Comparison of ENCODE assay signal across 21 cellular contexts in genomic region chr7:84271550-84271949, GRCh38.
A peak's percentile ranks its signal among the peaks of the same experiment; 100 is the strongest.
DNase-seq lines count a peak whose midpoint lies in the region; ATAC-seq, FAIRE-seq and TF ChIP-seq lines count a peak whose summit lies in the region.
"Had no signal": no experiment of that assay in that cellular context is flagged by ENCODE, and none has a peak within 500 bp of the region (broad histone marks: within the 10 kb centered on the region; RNA-seq: fewer than 3 reads in every experiment).

No MANE protein-coding gene starts in this region.

- H3K27me3 ChIP-seq in spleen (replicated peaks in 1 of 7) = no peaks in the 10 kb centered on the region
- H3K27me3 ChIP-seq in CD4-positive, alpha-beta memory T cell (ENCODE audit: insufficient read depth, low read length) = no peaks in the 10 kb centered on the region

- H3K4me1 Mint-ChIP-seq in CD4-positive, alpha-beta memory T cell = no peaks in the 10 kb centered on the region
- H3K4me1 Mint-ChIP-seq: activated B cell treated with CpG ODN at 0.5 μM for 24 hours had no signal

- peak; percentile 13 for FAIRE-seq in A549 (lab: Jason Lieb, UNC)
- FAIRE-seq in GM12891 (lab: Jason Lieb, UNC) = no peak
- FAIRE-seq: colon, urothelium cell line had no signal

- CTCF ChIA-PET in A549 (lab: Yijun Ruan, JAX) = interaction anchor here (1.7 kb wide), 1 partner anchor 18 kb away, joined by 3 read pairs; no protein-coding TSS in a partner anchor
- CTCF ChIA-PET in CD4-positive, alpha-beta memory T cell (lab: Charles Lee; ENCODE audit: partially characterized antibody) = no interaction called here

- H3K27ac ChIP-seq in A549 (no peak overlapping the region), spleen (no peak overlapping the region)
- H3K27ac ChIP-seq in CD4-positive, alpha-beta memory T cell (ENCODE audit: low read depth, low read length) = no peak overlapping the region
- H3K27ac ChIP-seq: parathyroid adenoma, PC-9 had no signal

- TF ChIP-seq CTCF in A549 (IDR thresholded peaks at IDR 0.05) (no peak), fibroblast of villous mesenchyme (IDR thresholded peaks at IDR 0.05; ENCODE audit: insufficient read depth, low read depth, low read length) (no peak), spleen (IDR thresholded peaks at IDR 0.05 in 8 of 11, conservative IDR thresholded peaks at IDR 0.05 in 3 of 11) (no peak)

- no peak for ATAC-seq in A549
- ATAC-seq: left lobe of liver had no signal

- 48% methylated on average over 1 of the region's 1 CpG for WGBS in A549 (ENCODE audit: missing lambda C conversion rate)
- WGBS in spleen, 5 donors = 73 to 83% (median 79%) methylated on average over 1 of the region's 1 CpG

- DNase-seq in A549 (ENCODE audit: low read depth in 1 of 2, low spot score in 1 of 2) = no peak
- DNase-seq in LHCN-M2 (ENCODE audit: low read depth) = peak; percentile 36
- DNase-seq in SIG-M5 treated with dmso at 0.1 percent for 504 hours (lab: John Stamatoyannopoulos, UW; ENCODE audit: unreplicated experiment) = peak; percentile 84
- DNase-seq in fibroblast of villous mesenchyme (ENCODE audit: low read depth) = peak; percentile 35
- DNase-seq in NCI-H2196 treated with DMSO at 0.1 percent for 48 hours (lab: John Stamatoyannopoulos, UW; ENCODE audit: unreplicated experiment) = no peak
- no peak for DNase-seq in spleen
- DNase-seq in CD4-positive, alpha-beta memory T cell = no peak
- no peak for DNase-seq in GM12891 (ENCODE audit: insufficient read length, low spot score)
- DNase-seq: ACHN; activated B cell treated with CpG ODN at 0.5 μM for 24 hours; activated effector memory CD4-positive, alpha-beta T cell treated with Interleukin-2 at 50 U/mL for 16 hours; aorta; Caco-2; NCI-H446 treated with DMSO at 0.1 percent for 48 hours; PC-9; stimulated activated naive CD4-positive, alpha-beta T cell; T-helper 1 cell had no signal

- no peaks in the 10 kb centered on the region for H3K4me1 ChIP-seq in A549
- no peaks in the 10 kb centered on the region for H3K4me1 ChIP-seq in spleen
- H3K4me1 ChIP-seq in CD4-positive, alpha-beta memory T cell (ENCODE audit: insufficient read depth, low read length) = no peaks in the 10 kb centered on the region
- H3K4me1 ChIP-seq: Caco-2, parathyroid adenoma had no signal

- H3K4me3 ChIP-seq in A549 = no peak overlapping the region
- no peak overlapping the region for H3K4me3 ChIP-seq in fibroblast of villous mesenchyme (ENCODE audit: low read depth, low read length)
- H3K4me3 ChIP-seq in spleen = no peak overlapping the region
- no peak overlapping the region for H3K4me3 ChIP-seq in CD4-positive, alpha-beta memory T cell (ENCODE audit: low read length in 2 of 2)
- H3K4me3 ChIP-seq: PC-9 had no signal

- no peak for TF ChIP-seq RAD21 in A549 (conservative IDR thresholded peaks at IDR 0.05 in 1 of 2, IDR thresholded peaks at IDR 0.05 in 1 of 2)

- intact Hi-C loops in spleen (cut with DNase I; ENCODE audit: low total_unique reads) = no loop called here
- intact Hi-C loops in CD4-positive, alpha-beta memory T cell (cut with micrococcal nuclease) = no loop called here

- TF ChIP-seq POLR2A in A549 (IDR thresholded peaks at IDR 0.05; ENCODE audit: low read length) = no peak
- no peak for TF ChIP-seq POLR2A in spleen (IDR thresholded peaks at IDR 0.05)
- TF ChIP-seq POLR2A in GM12891 (IDR thresholded peaks at IDR 0.05; ENCODE audit: low read depth, low read length) = no peak

- no peak overlapping the region for H3K4me3 Mint-ChIP-seq in CD4-positive, alpha-beta memory T cell
- H3K4me3 Mint-ChIP-seq: activated B cell treated with CpG ODN at 0.5 μM for 24 hours had no signal

- H3K9me3 ChIP-seq in A549 = no peaks in the 10 kb centered on the region
- no peaks in the 10 kb centered on the region for H3K9me3 ChIP-seq in spleen
- H3K9me3 ChIP-seq in CD4-positive, alpha-beta memory T cell (ENCODE audit: control insufficient read depth in 1 of 2, low read length in 2 of 2) = no peaks in the 10 kb centered on the region
- H3K9me3 ChIP-seq: Caco-2 had no signal

- no peaks in the 10 kb centered on the region for H3K36me3 ChIP-seq in spleen
- no peaks in the 10 kb centered on the region for H3K36me3 ChIP-seq in CD4-positive, alpha-beta memory T cell (ENCODE audit: insufficient read depth, low read length)

- POLR2A ChIA-PET in A549 (lab: Yijun Ruan, JAX) = no interaction called here
- POLR2A ChIA-PET in CD4-positive, alpha-beta memory T cell (lab: Charles Lee; ENCODE audit: partially characterized antibody) = no interaction called here

- no peak overlapping the region for H3K27ac Mint-ChIP-seq in CD4-positive, alpha-beta memory T cell
- H3K27ac Mint-ChIP-seq: activated B cell treated with CpG ODN at 0.5 μM for 24 hours had no signal

- no peak overlapping the region for H3K4me2 ChIP-seq in A549
- H3K4me2 ChIP-seq: PC-9 had no signal

- TF ChIP-seq EP300 in A549 (IDR thresholded peaks at IDR 0.05) = no peak

- H3K9me3 Mint-ChIP-seq in CD4-positive, alpha-beta memory T cell = no peaks in the 10 kb centered on the region
- H3K9me3 Mint-ChIP-seq: activated B cell treated with CpG ODN at 0.5 μM for 24 hours had no signal

- no peaks in the 10 kb centered on the region for H3K27me3 Mint-ChIP-seq in CD4-positive, alpha-beta memory T cell
- H3K27me3 Mint-ChIP-seq: activated B cell treated with CpG ODN at 0.5 μM for 24 hours had no signal

- no peaks in the 10 kb centered on the region for H3K36me3 Mint-ChIP-seq in CD4-positive, alpha-beta memory T cell

TF ChIP-seq in A549, 52 proteins besides CTCF, POLR2A, EP300 and RAD21 (continues in another document):
- no peak for TF ChIP-seq POLR2AphosphoS2 (conservative IDR thresholded peaks at IDR 0.05; ENCODE audit: low read length)
- no peak for TF ChIP-seq KDM1A (IDR thresholded peaks at IDR 0.05; ENCODE audit: low read depth)
- no peak for TF ChIP-seq RCOR1 (IDR thresholded peaks at IDR 0.05; ENCODE audit: low read depth, low read length)
- no peak for TF ChIP-seq BCL3 (IDR thresholded peaks at IDR 0.05)
- no peak for TF ChIP-seq FOSB (CRISPR knock-in tag; IDR thresholded peaks at IDR 0.05)
- no peak for TF ChIP-seq RARB (CRISPR knock-in tag; IDR thresholded peaks at IDR 0.05)
- TF ChIP-seq RNF2 (IDR thresholded peaks at IDR 0.05; ENCODE audit: borderline replicate concordance, low read depth) = no peak
- no peak for TF ChIP-seq E2F6 (IDR thresholded peaks at IDR 0.05; ENCODE audit: borderline replicate concordance, low read depth)
- no peak for TF ChIP-seq ZSCAN20 (CRISPR knock-in tag; IDR thresholded peaks at IDR 0.05)
- TF ChIP-seq HOXB5 (CRISPR knock-in tag; IDR thresholded peaks at IDR 0.05) = no peak
- no peak for TF ChIP-seq HOXA7 (CRISPR knock-in tag; IDR thresholded peaks at IDR 0.05)

TF ChIP-seq in GM12891, 5 proteins besides CTCF, POLR2A, EP300 and RAD21:
- no peak for TF ChIP-seq POLR2AphosphoS5 (IDR thresholded peaks at IDR 0.05; ENCODE audit: low read depth, low read length)
- TF ChIP-seq PAX5 (IDR thresholded peaks at IDR 0.05; ENCODE audit: insufficient read depth, low read length, severe bottlenecking) = no peak
- no peak for TF ChIP-seq TAF1 (IDR thresholded peaks at IDR 0.05; ENCODE audit: low read depth, low read length)
- TF ChIP-seq POU2F2 (IDR thresholded peaks at IDR 0.05; ENCODE audit: low read depth, low read length) = no peak
- TF ChIP-seq SPI1 (IDR thresholded peaks at IDR 0.05; ENCODE audit: low read depth, low read length) = no peak

Comparison
In these comparisons a context has a peak if more than half of its experiments do, and no peak if none do; other contexts are left out.
1. DNase-seq: peak in LHCN-M2 (single experiment), SIG-M5 treated with dmso at 0.1 percent for 504 hours (single experiment) and fibroblast of villous mesenchyme (single experiment); none in A549 (0 of 2), NCI-H2196 treated with DMSO at 0.1 percent for 48 hours (single experiment), spleen (single experiment), CD4-positive, alpha-beta memory T cell (0 of 5) and GM12891 (single experiment).